In the genomic region with DNA sequence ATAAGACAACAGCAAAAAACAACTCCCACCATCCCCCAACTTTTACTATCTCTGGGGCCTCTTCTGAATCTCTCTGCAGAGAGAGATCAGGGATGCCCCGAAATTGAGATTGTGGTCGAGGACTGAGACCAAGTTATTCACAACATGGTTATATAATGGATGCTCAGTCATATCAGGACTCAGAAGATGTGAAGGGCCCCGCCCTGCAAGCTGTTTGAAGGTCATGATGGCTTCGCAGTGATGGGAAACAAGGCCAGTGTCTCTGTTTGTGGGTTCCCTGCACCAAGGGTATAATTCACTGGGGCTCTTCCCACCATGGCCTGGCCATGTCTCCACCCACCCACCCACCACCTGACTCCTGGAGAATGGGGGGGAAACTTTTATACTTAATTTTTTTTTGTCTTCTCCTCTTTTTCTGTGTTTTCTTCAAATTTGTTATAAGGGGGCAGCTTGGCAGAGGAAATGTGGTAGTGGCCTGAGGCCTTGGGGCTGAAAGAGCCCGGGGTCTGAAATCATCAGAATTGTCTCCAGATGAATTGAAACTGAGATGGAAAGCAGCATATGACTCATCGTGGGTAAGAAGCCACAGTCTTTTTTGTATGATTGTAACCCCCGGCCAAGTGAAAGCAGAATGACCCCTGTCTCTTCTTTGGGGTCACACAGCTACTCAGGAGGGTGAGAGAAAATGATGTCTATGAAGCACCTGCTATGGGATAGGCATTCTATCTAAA, we compare ENCODE assay signal across 8 cellular contexts.
DNase-seq lines count a peak whose midpoint lies in the region; ATAC-seq lines count a peak whose summit lies in the region.

No MANE protein-coding gene starts in this region.

- DNase-seq in activated T-cell treated with anti-CD3 and anti-CD28 coated beads, Interleukin-2, amount 50 U/mL, for 48 hours = peak; percentile 81 to 82
- DNase-seq in stimulated activated CD8-positive, alpha-beta memory T cell treated with anti-CD3 and anti-CD28 coated beads, Interleukin-15, amount 100 ng/mL, for 48 hours (ENCODE audit: low read depth in 2 of 2) = peak; percentile 71 to 74
- DNase-seq in SHP77 treated with DMSO at 0.1 percent for 48 hours (lab: John Stamatoyannopoulos, UW) = no peak
- no peak for DNase-seq in nucleus accumbens (lab: John Stamatoyannopoulos, UW)
- no peak for DNase-seq in NCI-H128 (lab: John Stamatoyannopoulos, UW; ENCODE audit: unreplicated experiment)
- no peak for DNase-seq in hippocampal formation (lab: John Stamatoyannopoulos, UW)

- ATAC-seq in GM19372 (IDR thresholded peaks at IDR 0.05; ENCODE audit: low read depth, unreplicated experiment) (peak; percentile 56), HG03103 (IDR thresholded peaks at IDR 0.05; ENCODE audit: low read depth, unreplicated experiment) (peak; percentile 58)

Comparison
In these comparisons a context has a peak if more than half of its experiments do, and no peak if none do; other contexts are left out.
1. DNase-seq: peak in activated T-cell treated with anti-CD3 and anti-CD28 coated beads, Interleukin-2, amount 50 U/mL, for 48 hours (2 of 2) and stimulated activated CD8-positive, alpha-beta memory T cell treated with anti-CD3 and anti-CD28 coated beads, Interleukin-15, amount 100 ng/mL, for 48 hours (2 of 2); none in SHP77 treated with DMSO at 0.1 percent for 48 hours (single experiment), nucleus accumbens (0 of 56), NCI-H128 (single experiment) and hippocampal formation (0 of 2).